ENCODE assay signal across 13 cellular contexts in genomic region chr6:121823437-121823851, GRCh38.
A peak's percentile ranks its signal among the peaks of the same experiment; 100 is the strongest.
DNase-seq lines count a peak whose midpoint lies in the region; ATAC-seq, FAIRE-seq and TF ChIP-seq lines count a peak whose summit lies in the region.
"Had no signal": no experiment of that assay in that cellular context is flagged by ENCODE, and none has a peak within 500 bp of the region (broad histone marks: within the 10 kb centered on the region; RNA-seq: fewer than 3 reads in every experiment).

No MANE protein-coding gene starts in this region.

- H3K36me3 Mint-ChIP-seq in Calu3 (ENCODE audit: insufficient read depth, unreplicated experiment): peaks cover 5% of the 10 kb centered on the region
- no peaks in the 10 kb centered on the region for H3K36me3 Mint-ChIP-seq in MCF 10A (ENCODE audit: insufficient read depth, unreplicated experiment)
- H3K36me3 Mint-ChIP-seq in activated CD4-positive, alpha-beta T cell treated with anti-CD3 and anti-CD28 coated beads for 36 hours (ENCODE audit: low read depth): no peaks in the 10 kb centered on the region

- no TSS peak for BruUV-seq in Calu3 (replicated peaks; lab: Mats Ljungman, UMichigan)
- BruUV-seq in MCF 10A (replicated peaks; lab: Mats Ljungman, UMichigan): no TSS peak

- CTCF ChIA-PET in AG04449 (lab: Yijun Ruan, JAX) (interaction anchor here (0.7 to 1.6 kb wide), 3 partner anchors 17 to 50 kb away, joined by 3 to 5 read pairs (median 3); no protein-coding TSS in a partner anchor), Calu3 (lab: Charles Lee) (no interaction called here), MCF 10A (lab: Yijun Ruan, JAX) (interaction anchor here (0.6 to 0.9 kb wide), 3 partner anchors 17 to 217 kb away, joined by 3 read pairs; no protein-coding TSS in a partner anchor)
- CTCF ChIA-PET in activated CD4-positive, alpha-beta T cell treated with anti-CD3 and anti-CD28 coated beads for 36 hours (lab: Charles Lee): no interaction called here

- H3K27me3 Mint-ChIP-seq in Calu3 (ENCODE audit: unreplicated experiment) (no peaks in the 10 kb centered on the region), MCF 10A (ENCODE audit: insufficient read depth, unreplicated experiment) (no peaks in the 10 kb centered on the region)
- no peaks in the 10 kb centered on the region for H3K27me3 Mint-ChIP-seq in activated CD4-positive, alpha-beta T cell treated with anti-CD3 and anti-CD28 coated beads for 36 hours

- ATAC-seq in activated CD4-positive, alpha-beta T cell treated with anti-CD3 and anti-CD28 coated beads for 36 hours: no peak
- ATAC-seq in GM21515 (IDR thresholded peaks at IDR 0.05; ENCODE audit: unreplicated experiment): no peak

- POLR2A ChIA-PET in AG04449 (lab: Yijun Ruan, JAX) (interaction anchor here (0.5 kb wide), 1 partner anchor 128 kb away, joined by 3 read pairs; no protein-coding TSS in a partner anchor), MCF 10A (lab: Yijun Ruan, JAX) (no interaction called here)
- POLR2A ChIA-PET in activated CD4-positive, alpha-beta T cell treated with anti-CD3 and anti-CD28 coated beads for 36 hours (lab: Charles Lee): no interaction called here

- H3K4me3 Mint-ChIP-seq in Calu3 (ENCODE audit: low read depth, unreplicated experiment) (no peak overlapping the region), MCF 10A (ENCODE audit: unreplicated experiment) (no peak overlapping the region)
- no peak overlapping the region for H3K4me3 Mint-ChIP-seq in activated CD4-positive, alpha-beta T cell treated with anti-CD3 and anti-CD28 coated beads for 36 hours

- TF ChIP-seq CTCF in AG04449 (IDR thresholded peaks at IDR 0.05; ENCODE audit: insufficient read depth, low read length, missing control alignments) (no peak), bronchial epithelial cell (IDR thresholded peaks at IDR 0.05; ENCODE audit: insufficient read depth, low read length, severe bottlenecking) (no peak), Calu3 (IDR thresholded peaks at IDR 0.05; ENCODE audit: unreplicated experiment) (no peak), MCF 10A (IDR thresholded peaks at IDR 0.05; ENCODE audit: unreplicated experiment) (no peak)

- peaks cover 10% of the 10 kb centered on the region for H3K9me3 Mint-ChIP-seq in Calu3 (ENCODE audit: low read depth, unreplicated experiment)
- peaks cover 13% of the 10 kb centered on the region for H3K9me3 Mint-ChIP-seq in MCF 10A (ENCODE audit: unreplicated experiment)
- no peaks in the 10 kb centered on the region for H3K9me3 Mint-ChIP-seq in activated CD4-positive, alpha-beta T cell treated with anti-CD3 and anti-CD28 coated beads for 36 hours (ENCODE audit: low read depth)

- no peak overlapping the region for H3K4me3 ChIP-seq in AG04449 (ENCODE audit: low read depth, low read length)
- no peak overlapping the region for H3K4me3 ChIP-seq in bronchial epithelial cell (ENCODE audit: low read depth, low read length)
- H3K4me3 ChIP-seq: BLaER1, breast epithelium, esophagus squamous epithelium had no signal

- no peak for FAIRE-seq in bronchial epithelial cell (lab: Jason Lieb, UNC)

- DNase-seq in AG04449 (ENCODE audit: low read depth, low spot score) (peak; percentile 63), HT1080 (ENCODE audit: low read depth) (peak; percentile 5), bronchial epithelial cell (ENCODE audit: low read depth) (peak; percentile 28), kidney tubule cell (ENCODE audit: low spot score) (peak; percentile 58), Calu3 (no peak), MCF 10A (ENCODE audit: unreplicated experiment) (no peak)
- no peak for DNase-seq in activated CD4-positive, alpha-beta T cell treated with anti-CD3 and anti-CD28 coated beads for 36 hours
- DNase-seq: esophagus squamous epithelium, NCI-H446, SHP77 treated with DMSO at 0.1 percent for 48 hours had no signal

- H3K36me3 ChIP-seq in bronchial epithelial cell (ENCODE audit: control insufficient read depth, insufficient read depth, low read length): no peaks in the 10 kb centered on the region
- H3K36me3 ChIP-seq: BLaER1, breast epithelium, esophagus squamous epithelium had no signal

- no peaks in the 10 kb centered on the region for H3K27me3 ChIP-seq in bronchial epithelial cell (ENCODE audit: control insufficient read depth, insufficient read depth, low read length)
- H3K27me3 ChIP-seq: BLaER1, breast epithelium, esophagus squamous epithelium had no signal

- H3K4me1 Mint-ChIP-seq in Calu3 (ENCODE audit: low read depth, unreplicated experiment) (peaks cover 8% of the 10 kb centered on the region), MCF 10A (ENCODE audit: insufficient read depth, unreplicated experiment) (peaks cover 22% of the 10 kb centered on the region)
- H3K4me1 Mint-ChIP-seq in activated CD4-positive, alpha-beta T cell treated with anti-CD3 and anti-CD28 coated beads for 36 hours: no peaks in the 10 kb centered on the region

- intact Hi-C loops in Calu3 (cut with micrococcal nuclease; ENCODE audit: unreplicated experiment) (no loop called here), MCF 10A (cut with micrococcal nuclease) (no loop called here)
- intact Hi-C loops in activated CD4-positive, alpha-beta T cell treated with anti-CD3 and anti-CD28 coated beads for 36 hours (cut with DNase I, micrococcal nuclease): no loop called here

- H3K27ac Mint-ChIP-seq in Calu3 (ENCODE audit: unreplicated experiment): no peak overlapping the region
- H3K27ac Mint-ChIP-seq in MCF 10A (ENCODE audit: low read depth, unreplicated experiment): no peak overlapping the region
- no peak overlapping the region for H3K27ac Mint-ChIP-seq in activated CD4-positive, alpha-beta T cell treated with anti-CD3 and anti-CD28 coated beads for 36 hours

Comparison
In these comparisons a context has a peak if more than half of its experiments do, and no peak if none do; other contexts are left out.
1. DNase-seq: peak in AG04449 (single experiment), HT1080 (single experiment), bronchial epithelial cell (single experiment) and kidney tubule cell (single experiment); none in Calu3 (single experiment), MCF 10A (single experiment) and activated CD4-positive, alpha-beta T cell treated with anti-CD3 and anti-CD28 coated beads for 36 hours (single experiment).
2. CTCF ChIA-PET loops: an anchor here in AG04449 (0.7 to 1.6 kb wide) and MCF 10A (0.6 to 0.9 kb wide); none called in Calu3 and activated CD4-positive, alpha-beta T cell treated with anti-CD3 and anti-CD28 coated beads for 36 hours.